ENCODE assay signal across 19 cellular contexts in genomic region chr20:25204550-25205276, GRCh38. TPM values are rescaled to one million over a fixed set of nuclear protein-coding genes. Genes with fewer than 3 reads are reported as not detected.
DNase-seq lines count a peak whose midpoint lies in the region; ATAC-seq and TF ChIP-seq lines count a peak whose summit lies in the region.
"Had no signal": no experiment of that assay in that cellular context is flagged by ENCODE, and none has a peak within 500 bp of the region (broad histone marks: within the 10 kb centered on the region; RNA-seq: fewer than 3 reads in every experiment).

No MANE protein-coding gene starts in this region.

- H3K4me3 ChIP-seq in lower lobe of right lung = no peak overlapping the region
- no peak overlapping the region for H3K4me3 ChIP-seq in vagina
- H3K4me3 ChIP-seq in esophagus squamous epithelium = no peak overlapping the region
- H3K4me3 ChIP-seq: SJCRH30, upper lobe of left lung had no signal

- H3K27ac Mint-ChIP-seq in activated CD8-positive, alpha-beta memory T cell treated with anti-CD3 and anti-CD28 coated beads, Interleukin-2, amount 10 ng/mL, durations not matched to agents 7 days and 5 days = no peak overlapping the region
- peak overlapping the region; percentile 89 for H3K27ac Mint-ChIP-seq in MCF 10A (ENCODE audit: low read depth, unreplicated experiment)

- peak; percentile 29 for DNase-seq in activated CD8-positive, alpha-beta memory T cell treated with anti-CD3 and anti-CD28 coated beads, Interleukin-2, amount 10 ng/mL, durations not matched to agents 7 days and 5 days
- no peak for DNase-seq in activated CD8-positive, alpha-beta memory T cell treated with anti-CD3 and anti-CD28 coated beads, Interleukin-2, amount 50 U/mL, for 4 hours
- DNase-seq in MCF 10A (ENCODE audit: unreplicated experiment) (no peak), lower lobe of right lung (no peak), vagina (ENCODE audit: extremely low spot score in 2 of 2) (peak; percentile 42 to 92), esophagus squamous epithelium (lab: John Stamatoyannopoulos, UW) (no peak)
- DNase-seq: activated T-cell treated with anti-CD3 and anti-CD28 coated beads, Interleukin-2, amount 50 U/mL, for 1 hour; amygdala; DMS 273 treated with DMSO at 0.1 percent for 48 hours; foreskin fibroblast; NCI-H1092 treated with DMSO at 0.1 percent for 48 hours; NCI-H510A treated with DMSO at 0.1 percent for 48 hours; SJCRH30; small intestine; upper lobe of left lung; WERI-Rb-1 had no signal

- WGBS in esophagus squamous epithelium, 2 donors = 78 to 83% methylated on average over 3 to 5 of the region's 9 CpGs

- intact Hi-C loops in MCF 10A (cut with micrococcal nuclease) = no loop called here
- intact Hi-C loops in lower lobe of right lung (cut with DNase I) = no loop called here
- intact Hi-C loops in vagina (cut with DNase I) = no loop called here
- intact Hi-C loops in esophagus squamous epithelium (cut with DNase I) = no loop called here

- H3K4me1 ChIP-seq in lower lobe of right lung (peaks cover 8% of the 10 kb centered on the region), vagina (peaks cover 15% of the 10 kb centered on the region), esophagus squamous epithelium (peaks cover 4 to 22% (median 9%) of the 10 kb centered on the region in 3 donors)
- H3K4me1 ChIP-seq: SJCRH30 had no signal

- peaks cover 6% of the 10 kb centered on the region for H3K4me1 Mint-ChIP-seq in activated CD8-positive, alpha-beta memory T cell treated with anti-CD3 and anti-CD28 coated beads, Interleukin-2, amount 10 ng/mL, durations not matched to agents 7 days and 5 days
- peaks cover 37% of the 10 kb centered on the region for H3K4me1 Mint-ChIP-seq in MCF 10A (ENCODE audit: insufficient read depth, unreplicated experiment)

- H3K27ac ChIP-seq in lower lobe of right lung (no peak overlapping the region), vagina (no peak overlapping the region), esophagus squamous epithelium (peak overlapping the region in 2 of 4 donors; percentile 25 to 36)
- H3K27ac ChIP-seq: SJCRH30, WERI-Rb-1 had no signal

- no peaks in the 10 kb centered on the region for H3K27me3 Mint-ChIP-seq in activated CD8-positive, alpha-beta memory T cell treated with anti-CD3 and anti-CD28 coated beads, Interleukin-2, amount 10 ng/mL, durations not matched to agents 7 days and 5 days
- no peaks in the 10 kb centered on the region for H3K27me3 Mint-ChIP-seq in MCF 10A (ENCODE audit: insufficient read depth, unreplicated experiment)

- BruUV-seq in MCF 10A (replicated peaks; lab: Mats Ljungman, UMichigan) = no TSS peak

- H3K36me3 ChIP-seq in lower lobe of right lung (peaks cover 1% of the 10 kb centered on the region), vagina (no peaks in the 10 kb centered on the region), esophagus squamous epithelium (peaks cover 0 to 19% (median 0%) of the 10 kb centered on the region in 3 donors)
- H3K36me3 ChIP-seq: neutrophil had no signal

- H3K9me3 ChIP-seq in lower lobe of right lung (no peaks in the 10 kb centered on the region), vagina (no peaks in the 10 kb centered on the region), esophagus squamous epithelium (no peaks in the 10 kb centered on the region)
- H3K9me3 ChIP-seq: neutrophil, SJCRH30, upper lobe of left lung had no signal

- TF ChIP-seq CTCF in MCF 10A (IDR thresholded peaks at IDR 0.05; ENCODE audit: unreplicated experiment) (no peak), lower lobe of right lung (IDR thresholded peaks at IDR 0.05) (no peak), vagina (IDR thresholded peaks at IDR 0.05) (no peak), esophagus squamous epithelium (IDR thresholded peaks at IDR 0.05) (no peak)

- H3K27me3 ChIP-seq in lower lobe of right lung (ENCODE audit: low read depth) (no peaks in the 10 kb centered on the region), vagina (no peaks in the 10 kb centered on the region), esophagus squamous epithelium (no peaks in the 10 kb centered on the region)
- H3K27me3 ChIP-seq: neutrophil, SJCRH30, upper lobe of left lung had no signal

- H3K4me3 Mint-ChIP-seq in activated CD8-positive, alpha-beta memory T cell treated with anti-CD3 and anti-CD28 coated beads, Interleukin-2, amount 10 ng/mL, durations not matched to agents 7 days and 5 days = no peak overlapping the region
- H3K4me3 Mint-ChIP-seq in MCF 10A (ENCODE audit: unreplicated experiment) = no peak overlapping the region

- TF ChIP-seq POLR2A in vagina (IDR thresholded peaks at IDR 0.05) (no peak), esophagus squamous epithelium (IDR thresholded peaks at IDR 0.05) (no peak)

- H3K36me3 Mint-ChIP-seq in activated CD8-positive, alpha-beta memory T cell treated with anti-CD3 and anti-CD28 coated beads, Interleukin-2, amount 10 ng/mL, durations not matched to agents 7 days and 5 days = peaks cover 9% of the 10 kb centered on the region
- peaks cover 18% of the 10 kb centered on the region for H3K36me3 Mint-ChIP-seq in MCF 10A (ENCODE audit: insufficient read depth, unreplicated experiment)

- CTCF ChIA-PET in activated CD8-positive, alpha-beta memory T cell treated with anti-CD3 and anti-CD28 coated beads, Interleukin-2, amount 10 ng/mL, durations not matched to agents 7 days and 5 days (lab: Charles Lee) = interaction anchor here (1.1 to 1.5 kb wide), 2 partner anchors 9 to 194 kb away, joined by 3 to 7 read pairs; partner anchors contain the start of gene ENTPD6
- CTCF ChIA-PET in MCF 10A (lab: Yijun Ruan, JAX) = interaction anchor here (0.5 to 2.0 kb wide), 9 partner anchors 13 to 399 kb away, joined by 3 to 9 read pairs (median 4); no protein-coding TSS in a partner anchor

- POLR2A ChIA-PET in MCF 10A (lab: Yijun Ruan, JAX) = interaction anchor here (1.8 to 8.4 kb wide), 5 partner anchors 9 to 51 kb away, joined by 5 to 81 read pairs (median 11); partner anchors contain the start of genes ENTPD6 and PYGB

- no peak for ATAC-seq in activated CD8-positive, alpha-beta memory T cell treated with anti-CD3 and anti-CD28 coated beads, Interleukin-2, amount 10 ng/mL, durations not matched to agents 7 days and 5 days
- ATAC-seq in lower lobe of right lung = peak; percentile 42 to 55
- no peak for ATAC-seq in GM18502 (IDR thresholded peaks at IDR 0.05; ENCODE audit: poor library complexity, unreplicated experiment)
- ATAC-seq in HG03521 (IDR thresholded peaks at IDR 0.05; ENCODE audit: unreplicated experiment) = no peak

- no peaks in the 10 kb centered on the region for H3K9me3 Mint-ChIP-seq in activated CD8-positive, alpha-beta memory T cell treated with anti-CD3 and anti-CD28 coated beads, Interleukin-2, amount 10 ng/mL, durations not matched to agents 7 days and 5 days (ENCODE audit: low read depth)
- no peaks in the 10 kb centered on the region for H3K9me3 Mint-ChIP-seq in MCF 10A (ENCODE audit: unreplicated experiment)

RNA-seq across cellular contexts. Expression of gene ENTPD6, which starts 9.2 kb away (rescaled TPM):
- total RNA-seq in activated CD8-positive, alpha-beta memory T cell treated with anti-CD3 and anti-CD28 coated beads, Interleukin-2, amount 10 ng/mL, durations not matched to agents 7 days and 5 days = 10 to 100 TPM; 37.6 to 42.0 TPM
- total RNA-seq in MCF 10A (2022) (98.0 and 99.5 TPM in 2 replicates), lower lobe of right lung (64.5 TPM), vagina (51.3 TPM), esophagus squamous epithelium (10 to 100 TPM; 26.5 to 48.4 (median 40.2) TPM)

RNA-seq across cellular contexts. Expression of gene PYGB, which starts 43.2 kb away (rescaled TPM):
- 10 to 100 TPM; 28.4 to 36.8 TPM for total RNA-seq in activated CD8-positive, alpha-beta memory T cell treated with anti-CD3 and anti-CD28 coated beads, Interleukin-2, amount 10 ng/mL, durations not matched to agents 7 days and 5 days
- 375 and 435 TPM in 2 replicates for total RNA-seq in MCF 10A (2022)
- 57.5 TPM for total RNA-seq in lower lobe of right lung
- 117 TPM for total RNA-seq in vagina
- 100 to 1,000 TPM in 2 of 4 donors, 10 to 100 TPM in 2; 70.8 to 127 (median 95.6) TPM for total RNA-seq in esophagus squamous epithelium

Comparison
In these comparisons a context has a peak if more than half of its experiments do, and no peak if none do; other contexts are left out.
1. DNase-seq: peak in activated CD8-positive, alpha-beta memory T cell treated with anti-CD3 and anti-CD28 coated beads, Interleukin-2, amount 10 ng/mL, durations not matched to agents 7 days and 5 days (single experiment) and vagina (2 of 2); none in activated CD8-positive, alpha-beta memory T cell treated with anti-CD3 and anti-CD28 coated beads, Interleukin-2, amount 50 U/mL, for 4 hours (single experiment), MCF 10A (single experiment), lower lobe of right lung (single experiment) and esophagus squamous epithelium (single experiment).
2. ATAC-seq: peak in lower lobe of right lung (2 of 2); none in activated CD8-positive, alpha-beta memory T cell treated with anti-CD3 and anti-CD28 coated beads, Interleukin-2, amount 10 ng/mL, durations not matched to agents 7 days and 5 days (single experiment), GM18502 (single experiment) and HG03521 (single experiment).